In the genomic region with DNA sequence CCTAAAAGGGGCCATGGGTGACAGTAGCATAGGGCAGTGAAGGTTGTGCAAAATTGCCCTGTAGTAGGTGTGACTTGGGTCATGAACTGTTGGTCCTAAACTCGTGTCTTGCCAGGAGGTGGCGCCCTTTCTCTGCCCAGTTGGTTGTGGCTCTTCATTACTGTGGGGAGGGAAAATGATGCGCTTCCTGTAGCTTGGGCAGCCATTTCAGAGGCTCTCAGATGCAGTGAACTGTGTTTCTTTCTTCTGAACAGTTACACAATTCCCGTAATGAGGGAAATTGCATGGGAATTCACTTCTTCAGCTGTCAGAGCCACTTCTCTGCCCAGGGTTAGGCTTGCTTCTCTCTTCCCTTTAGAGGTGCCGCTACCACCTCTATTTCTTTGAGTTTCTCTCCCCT, we compare ENCODE assay signal across 8 cellular contexts.
A peak's percentile ranks its signal among the peaks of the same experiment; 100 is the strongest.
DNase-seq lines count a peak whose midpoint lies in the region; ATAC-seq and TF ChIP-seq lines count a peak whose summit lies in the region.

No MANE protein-coding gene starts in this region.

- H3K27me3 Mint-ChIP-seq in WTC11 (ENCODE audit: low read depth) = no peaks in the 10 kb centered on the region

- CTCF ChIA-PET in WTC11 (lab: Charles Lee) = interaction anchor here (0.6 to 2.2 kb wide), 23 partner anchors 8 to 575 kb away, joined by 3 to 19 read pairs (median 4); no protein-coding TSS in a partner anchor

- peak; percentile 80 for DNase-seq in COLO829 (ENCODE audit: low spot score)
- peak; percentile 40 for DNase-seq in NCI-H2081 treated with DMSO at 0.1 percent for 48 hours (lab: John Stamatoyannopoulos, UW)
- DNase-seq in WTC11 (ENCODE audit: low spot score) = peak; percentile 89
- DNase-seq in foreskin melanocyte = peak; percentile 39
- peak; percentile 61 for DNase-seq in sciatic nerve (ENCODE audit: low spot score)
- DNase-seq in cerebellar nuclear complex (lab: John Stamatoyannopoulos, UW) = no peak

- peaks cover 10% of the 10 kb centered on the region; the same call in 1 of the 2 replicates for H3K4me1 Mint-ChIP-seq in WTC11

- H3K27ac Mint-ChIP-seq in WTC11 = no peak overlapping the region

- peaks cover 24% of the 10 kb centered on the region for H3K9me3 Mint-ChIP-seq in WTC11

- no peak overlapping the region for H3K4me3 Mint-ChIP-seq in WTC11

- H3K36me3 Mint-ChIP-seq in WTC11 = no peaks in the 10 kb centered on the region

- ATAC-seq in GM18861 (IDR thresholded peaks at IDR 0.05; ENCODE audit: unreplicated experiment) (peak; percentile 68), HG03066 (IDR thresholded peaks at IDR 0.05; ENCODE audit: low read depth, unreplicated experiment) (peak; percentile 76), WTC11 (peak; percentile 98), sciatic nerve (no peak)

- peak; percentile 79 for TF ChIP-seq CTCF in WTC11 (IDR thresholded peaks at IDR 0.05)

- POLR2A ChIA-PET in WTC11 (lab: Charles Lee) = interaction anchor here (0.7 to 1.0 kb wide), 2 partner anchors 418 to 544 kb away, joined by 3 to 4 read pairs; no protein-coding TSS in a partner anchor

- intact Hi-C loops in sciatic nerve (cut with DNase I) = no loop called here

TF ChIP-seq in WTC11, 78 proteins besides CTCF, POLR2A, EP300 and RAD21:
- TF ChIP-seq ZNF121 (CRISPR knock-in tag; IDR thresholded peaks at IDR 0.05) = peak; percentile 91
- TF ChIP-seq, protein P1, sequence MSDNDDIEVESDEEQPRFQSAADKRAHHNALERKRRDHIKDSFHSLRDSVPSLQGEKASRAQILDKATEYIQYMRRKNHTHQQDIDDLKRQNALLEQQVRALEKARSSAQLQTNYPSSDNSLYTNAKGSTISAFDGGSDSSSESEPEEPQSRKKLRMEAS (CRISPR knock-in tag; IDR thresholded peaks at IDR 0.05) = peak; percentile 40; the same call in 1 of the 2 replicates
- 0 out of 2 replicates have a peak, but pooled peaks have one; percentile 27 for TF ChIP-seq EMX1 (CRISPR knock-in tag; IDR thresholded peaks at IDR 0.05)
- no peak for TF ChIP-seq ZNF317 (CRISPR knock-in tag; IDR thresholded peaks at IDR 0.05; ENCODE audit: borderline replicate concordance, low read depth)
- peak; percentile 34; the same call in 1 of the 2 replicates for TF ChIP-seq TEAD1 (CRISPR knock-in tag; IDR thresholded peaks at IDR 0.05)
- no peak for TF ChIP-seq SMAD3 (CRISPR knock-in tag; IDR thresholded peaks at IDR 0.05; ENCODE audit: borderline replicate concordance)
- 0 out of 2 replicates have a peak, but pooled peaks have one; percentile 65 for TF ChIP-seq PRRX2 (CRISPR knock-in tag; IDR thresholded peaks at IDR 0.05)
- no peak for TF ChIP-seq RELA (CRISPR knock-in tag; IDR thresholded peaks at IDR 0.05; ENCODE audit: borderline replicate concordance)
- TF ChIP-seq, protein P2, sequence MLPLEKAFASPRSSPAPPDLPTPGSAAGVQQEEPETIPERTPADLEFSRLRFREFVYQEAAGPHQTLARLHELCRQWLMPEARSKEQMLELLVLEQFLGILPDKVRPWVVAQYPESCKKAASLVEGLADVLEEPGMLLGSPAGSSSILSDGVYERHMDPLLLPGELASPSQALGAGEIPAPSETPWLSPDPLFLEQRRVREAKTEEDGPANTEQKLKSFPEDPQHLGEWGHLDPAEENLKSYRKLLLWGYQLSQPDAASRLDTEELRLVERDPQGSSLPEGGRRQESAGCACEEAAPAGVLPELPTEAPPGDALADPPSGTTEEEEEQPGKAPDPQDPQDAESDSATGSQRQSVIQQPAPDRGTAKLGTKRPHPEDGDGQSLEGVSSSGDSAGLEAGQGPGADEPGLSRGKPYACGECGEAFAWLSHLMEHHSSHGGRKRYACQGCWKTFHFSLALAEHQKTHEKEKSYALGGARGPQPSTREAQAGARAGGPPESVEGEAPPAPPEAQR (CRISPR knock-in tag; IDR thresholded peaks at IDR 0.05) = 0 out of 2 replicates have a peak, but pooled peaks have one; percentile 47

Comparison
In these comparisons a context has a peak if more than half of its experiments do, and no peak if none do; other contexts are left out.
1. DNase-seq: peak in COLO829 (single experiment), NCI-H2081 treated with DMSO at 0.1 percent for 48 hours (single experiment), WTC11 (single experiment), foreskin melanocyte (single experiment) and sciatic nerve (single experiment); none in cerebellar nuclear complex (0 of 2).